8 cellular contexts compared by ENCODE assay signal in genomic region chr1:6602669-6603423, GRCh38. TPM values are rescaled to one million over a fixed set of nuclear protein-coding genes. Genes with fewer than 3 reads are reported as not detected.
A peak's percentile ranks its signal among the peaks of the same experiment; 100 is the strongest.
DNase-seq lines count a peak whose midpoint lies in the region; ATAC-seq and TF ChIP-seq lines count a peak whose summit lies in the region.

A gene with protein sequence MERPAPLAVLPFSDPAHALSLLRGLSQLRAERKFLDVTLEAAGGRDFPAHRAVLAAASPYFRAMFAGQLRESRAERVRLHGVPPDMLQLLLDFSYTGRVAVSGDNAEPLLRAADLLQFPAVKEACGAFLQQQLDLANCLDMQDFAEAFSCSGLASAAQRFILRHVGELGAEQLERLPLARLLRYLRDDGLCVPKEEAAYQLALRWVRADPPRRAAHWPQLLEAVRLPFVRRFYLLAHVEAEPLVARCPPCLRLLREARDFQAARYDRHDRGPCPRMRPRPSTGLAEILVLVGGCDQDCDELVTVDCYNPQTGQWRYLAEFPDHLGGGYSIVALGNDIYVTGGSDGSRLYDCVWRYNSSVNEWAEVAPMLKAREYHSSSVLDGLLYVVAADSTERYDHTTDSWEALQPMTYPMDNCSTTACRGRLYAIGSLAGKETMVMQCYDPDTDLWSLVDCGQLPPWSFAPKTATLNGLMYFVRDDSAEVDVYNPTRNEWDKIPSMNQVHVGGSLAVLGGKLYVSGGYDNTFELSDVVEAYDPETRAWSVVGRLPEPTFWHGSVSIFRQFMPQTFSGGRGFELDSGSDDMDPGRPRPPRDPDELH (minus strand): TSS chr1:6602869. CDS start chr1:6602817, 52 bp downstream.

- H3K27me3 ChIP-seq in dorsolateral prefrontal cortex, result no peaks in the 10 kb centered on the region

- no peaks in the 10 kb centered on the region for H3K27me3 Mint-ChIP-seq in activated CD4-positive, alpha-beta memory T cell treated with anti-CD3 and anti-CD28 coated beads for 36 hours

- ATAC-seq in GM18870 (IDR thresholded peaks at IDR 0.05; ENCODE audit: unreplicated experiment) (peak; percentile 30), HG03108 (IDR thresholded peaks at IDR 0.05; ENCODE audit: unreplicated experiment) (peak; percentile 44)

- H3K4me3 Mint-ChIP-seq in activated CD4-positive, alpha-beta memory T cell treated with anti-CD3 and anti-CD28 coated beads for 36 hours, result peak within 1 kb of the TSS; percentile 91

- TF ChIP-seq CTCF in dorsolateral prefrontal cortex (IDR thresholded peaks at IDR 0.05 in 54 of 56, conservative IDR thresholded peaks at IDR 0.05 in 2 of 56; ENCODE audit: low read depth in 1 of 56, partially characterized antibody in 56 of 56) (peak in 9 of 56 donors; percentile 2 to 30 (median 17)), lower leg skin (IDR thresholded peaks at IDR 0.05) (no peak)

- H3K27ac Mint-ChIP-seq in activated CD4-positive, alpha-beta memory T cell treated with anti-CD3 and anti-CD28 coated beads for 36 hours, result peak within 1 kb of the TSS; percentile 97

- H3K9me3 Mint-ChIP-seq in activated CD4-positive, alpha-beta memory T cell treated with anti-CD3 and anti-CD28 coated beads for 36 hours, result no peaks in the 10 kb centered on the region

- intact Hi-C loops in activated CD4-positive, alpha-beta memory T cell treated with anti-CD3 and anti-CD28 coated beads for 36 hours (cut with micrococcal nuclease), result loop anchor here (1.0 to 5.0 kb wide), 6 partner anchors 10 to 611 kb away; partner anchors contain the start of genes DNAJC11, NPHP4 and PHF13
- intact Hi-C loops in dorsolateral prefrontal cortex (cut with DNase I), result loop anchor here (1.0 to 10.0 kb wide), 2 partner anchors 10 to 208 kb away; partner anchors contain the start of genes PHF13 (in 2 of the 2) and ACOT7 (in 1 of the 2)
- intact Hi-C loops in lower leg skin (cut with DNase I; ENCODE audit: low total_unique reads), result no loop called here

- H3K4me1 Mint-ChIP-seq in activated CD4-positive, alpha-beta memory T cell treated with anti-CD3 and anti-CD28 coated beads for 36 hours (ENCODE audit: low read depth), result peaks cover 20% of the 10 kb centered on the region

- H3K36me3 Mint-ChIP-seq in activated CD4-positive, alpha-beta memory T cell treated with anti-CD3 and anti-CD28 coated beads for 36 hours, result peaks cover 26% of the 10 kb centered on the region

- POLR2A ChIA-PET in activated CD4-positive, alpha-beta memory T cell treated with anti-CD3 and anti-CD28 coated beads for 36 hours (lab: Charles Lee), result interaction anchor here (0.6 to 3.8 kb wide), 11 partner anchors 9 to 435 kb away, joined by 3 to 26 read pairs (median 5); partner anchors contain the start of genes CAMTA1, DNAJC11, NOL9 and PHF13

- H3K4me3 ChIP-seq in dorsolateral prefrontal cortex (peak within 1 kb of the TSS; percentile 58 to 99 (median 91)), lower leg skin (ENCODE audit: low read depth, poor library complexity, severe bottlenecking) (peak within 1 kb of the TSS; percentile 97)

- peak within 1 kb of the TSS; percentile 91 to 100 (median 98) for H3K27ac ChIP-seq in dorsolateral prefrontal cortex

- peak in 1 of 2 donors; percentile 80 for TF ChIP-seq POLR2A in lower leg skin (IDR thresholded peaks at IDR 0.05)

- DNase-seq in AG08396 (ENCODE audit: low spot score) (peak; percentile 96), NCI-H526 treated with DMSO at 0.1 percent for 48 hours (lab: John Stamatoyannopoulos, UW) (peak; percentile 81), dorsolateral prefrontal cortex (peak; percentile 70 to 96 (median 87)), lower leg skin (ENCODE audit: low spot score in 2 of 2) (peak; percentile 88 to 98)
- DNase-seq in activated CD4-positive, alpha-beta memory T cell treated with anti-CD3 and anti-CD28 coated beads for 36 hours, result peak; percentile 93
- peak; percentile 75 to 87 for DNase-seq in stimulated activated CD4-positive, alpha-beta T cell treated with anti-CD3 and anti-CD28 coated beads, Interleukin-4, amount 100 ng/mL, for 48 hours (ENCODE audit: low read depth in 2 of 2)

- CTCF ChIA-PET in activated CD4-positive, alpha-beta memory T cell treated with anti-CD3 and anti-CD28 coated beads for 36 hours (lab: Charles Lee), result interaction anchor here (0.6 to 1.8 kb wide), 6 partner anchors 9 to 376 kb away, joined by 3 to 4 read pairs (median 4); partner anchors contain the start of gene PHF13

- 1% methylated on average over 11 to 26 of the region's 91 CpGs for WGBS in lower leg skin, 2 donors

RNA-seq across cellular contexts. Expression of the gene that starts here (rescaled TPM):
- 10 to 100 TPM; 18.1 to 19.4 TPM for total RNA-seq in activated CD4-positive, alpha-beta memory T cell treated with anti-CD3 and anti-CD28 coated beads for 36 hours
- total RNA-seq in dorsolateral prefrontal cortex, result 10 to 100 TPM; 36.4 to 92.8 (median 52.5) TPM
- 100 to 1,000 TPM in 3 of 4 donors, 10 to 100 TPM in 1; 89.6 to 147 (median 130) TPM for total RNA-seq in lower leg skin

Comparison
In these comparisons a context has a peak if more than half of its experiments do, and no peak if none do; other contexts are left out.
1. Peak in every context shown above with its lines: DNase-seq, ATAC-seq, H3K4me3 ChIP-seq and H3K27ac ChIP-seq.